1 cellular context compared by ENCODE assay signal in the genomic region with DNA sequence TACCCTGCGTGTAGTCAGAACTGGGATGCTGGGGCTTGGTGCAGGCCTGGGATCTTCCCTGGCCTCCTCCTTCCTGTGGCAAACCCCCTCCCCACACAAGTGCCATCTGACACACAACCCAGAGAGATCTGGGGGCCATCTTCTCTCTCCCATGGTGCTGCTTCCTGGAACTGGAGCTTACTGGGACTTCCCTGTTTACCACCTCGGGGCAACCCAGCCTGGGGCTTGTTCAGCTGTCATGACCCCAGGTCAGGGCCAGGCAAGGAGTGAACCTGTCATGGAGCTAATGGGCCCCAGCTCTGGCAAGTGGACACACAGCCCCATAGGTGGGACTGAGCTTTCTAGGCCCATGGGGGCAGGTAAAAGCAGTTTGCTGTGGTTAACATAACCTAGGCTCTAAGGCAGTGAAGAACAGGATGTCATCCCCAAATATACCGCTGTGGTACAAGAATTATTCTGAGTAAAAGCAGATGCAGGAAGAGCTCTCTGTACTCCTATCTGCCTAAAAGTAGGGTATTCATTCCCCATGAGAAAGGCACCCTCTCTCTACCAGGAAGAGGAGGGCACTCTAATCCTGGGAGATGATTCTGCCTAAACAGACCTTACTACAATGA.
TF ChIP-seq lines count a peak whose summit lies in the region.

No MANE protein-coding gene starts in this region.

TF ChIP-seq in K562, 482 proteins besides CTCF, POLR2A, EP300 and RAD21:
- TF ChIP-seq RBFOX2 (IDR thresholded peaks at IDR 0.05; ENCODE audit: low read depth, low read length) (peak; percentile 19; the same call in 1 of the 2 replicates), ZKSCAN1 (IDR thresholded peaks at IDR 0.05; ENCODE audit: low read depth, low read length) (0 out of 2 replicates have a peak, but pooled peaks have one; percentile 10), ZNF324 (CRISPR knock-in tag; IDR thresholded peaks at IDR 0.05) (no peak)
